Comparison of ENCODE assay signal across 17 cellular contexts in genomic region chr11:23866641-23867040, GRCh38.
"Had no signal": no experiment of that assay in that cellular context is flagged by ENCODE, and none has a peak within 500 bp of the region (broad histone marks: within the 10 kb centered on the region; RNA-seq: fewer than 3 reads in every experiment).

No MANE protein-coding gene starts in this region.

- ATAC-seq: natural killer cell treated with Interleukin-12 subunit alpha and Interleukin-12 subunit beta and Interleukin-15 and Interleukin-18, amount 100 ng/mL, for 72 hours had no signal

- H3K4me1 ChIP-seq: breast epithelium, tibial nerve had no signal

- H3K36me3 ChIP-seq: breast epithelium, tibial nerve had no signal

- H3K4me1 Mint-ChIP-seq: activated CD4-positive, alpha-beta T cell treated with anti-CD3 and anti-CD28 coated beads, Interleukin-2, amount 10 ng/mL, durations not matched to agents 7 days and 5 days; activated naive CD8-positive, alpha-beta T cell treated with anti-CD3 and anti-CD28 coated beads for 36 hours had no signal

- H3K36me3 Mint-ChIP-seq: activated naive CD8-positive, alpha-beta T cell treated with anti-CD3 and anti-CD28 coated beads for 36 hours had no signal

- H3K27ac ChIP-seq: breast epithelium, skin epidermis, tibial nerve had no signal

- H3K4me3 Mint-ChIP-seq: activated CD4-positive, alpha-beta T cell treated with anti-CD3 and anti-CD28 coated beads, Interleukin-2, amount 10 ng/mL, durations not matched to agents 7 days and 5 days; activated naive CD8-positive, alpha-beta T cell treated with anti-CD3 and anti-CD28 coated beads for 36 hours; dendritic cell treated with granulocyte-macrophage colony-stimulating factor and Interleukin-4, amounts not matched to agents 40 ng/mL and 50 ng/mL, for 4 days; natural killer cell treated with Interleukin-12 subunit alpha and Interleukin-12 subunit beta and Interleukin-15 and Interleukin-18, amount 100 ng/mL, for 72 hours; T-helper 2 cell treated with Interferon-gamma antibody and Interleukin-4, amounts not matched to agents 5 μg/mL and 100 μg/mL, for 36 hours had no signal

- H3K27me3 Mint-ChIP-seq: activated CD4-positive, alpha-beta T cell treated with anti-CD3 and anti-CD28 coated beads, Interleukin-2, amount 10 ng/mL, durations not matched to agents 7 days and 5 days; activated naive CD8-positive, alpha-beta T cell treated with anti-CD3 and anti-CD28 coated beads for 36 hours; dendritic cell treated with granulocyte-macrophage colony-stimulating factor and Interleukin-4, amounts not matched to agents 40 ng/mL and 50 ng/mL, for 4 days had no signal

- H3K9me3 ChIP-seq: breast epithelium had no signal

- H3K27ac Mint-ChIP-seq: activated CD4-positive, alpha-beta T cell treated with anti-CD3 and anti-CD28 coated beads, Interleukin-2, amount 10 ng/mL, durations not matched to agents 7 days and 5 days; activated naive CD8-positive, alpha-beta T cell treated with anti-CD3 and anti-CD28 coated beads for 36 hours; dendritic cell treated with granulocyte-macrophage colony-stimulating factor and Interleukin-4, amounts not matched to agents 40 ng/mL and 50 ng/mL, for 4 days; natural killer cell treated with Interleukin-12 subunit alpha and Interleukin-12 subunit beta and Interleukin-15 and Interleukin-18, amount 100 ng/mL, for 72 hours; T-helper 2 cell treated with Interferon-gamma antibody and Interleukin-4, amounts not matched to agents 5 μg/mL and 100 μg/mL, for 36 hours had no signal

- H3K4me3 ChIP-seq: breast epithelium, skin epidermis, tibial nerve had no signal

- DNase-seq: activated CD4-positive, alpha-beta T cell treated with anti-CD3 and anti-CD28 coated beads, Interleukin-2, amount 10 ng/mL, durations not matched to agents 7 days and 5 days; activated CD8-positive, alpha-beta memory T cell treated with anti-CD3 and anti-CD28 coated beads for 24 hours; activated naive CD8-positive, alpha-beta T cell treated with anti-CD3 and anti-CD28 coated beads for 36 hours; amygdala; hypothalamus; kidney glomerular epithelial cell; mesendoderm; retina; stimulated activated CD4-positive, alpha-beta T cell treated with anti-CD3 and anti-CD28 coated beads, Interleukin-4, amount 100 ng/mL, for 24 hours; stimulated activated naive CD4-positive, alpha-beta T cell treated with Interleukin-2 at 50 U/mL for 16 hours; substantia nigra had no signal

- H3K27me3 ChIP-seq: breast epithelium, tibial nerve had no signal
